Comparison of ENCODE assay signal across 16 cellular contexts in genomic region chr12:118017926-118018325, GRCh38. TPM values are rescaled to one million over a fixed set of nuclear protein-coding genes. Genes with fewer than 3 reads are reported as not detected.
DNase-seq lines count a peak whose midpoint lies in the region; ATAC-seq, FAIRE-seq and TF ChIP-seq lines count a peak whose summit lies in the region.
"Had no signal": no experiment of that assay in that cellular context is flagged by ENCODE, and none has a peak within 500 bp of the region (broad histone marks: within the 10 kb centered on the region; RNA-seq: fewer than 3 reads in every experiment).

No MANE protein-coding gene starts in this region.

- POLR2A ChIA-PET in HCT116 (lab: Charles Lee), result interaction anchor here (0.8 to 1.9 kb wide), 2 partner anchors 17 to 31 kb away, joined by 4 to 8 read pairs; no protein-coding TSS in a partner anchor
- POLR2A ChIA-PET in activated CD4-positive, alpha-beta memory T cell treated with anti-CD3 and anti-CD28 coated beads, Interleukin-2, amount 10 ng/mL, durations not matched to agents 7 days and 5 days (lab: Charles Lee), result interaction anchor here (1.1 to 2.4 kb wide), 6 partner anchors 11 to 119 kb away, joined by 3 to 40 read pairs (median 9); partner anchors contain the start of genes PEBP1 and WSB2

- no peak for TF ChIP-seq CTCF in HCT116 (IDR thresholded peaks at IDR 0.05 in 2 of 3, conservative IDR thresholded peaks at IDR 0.05 in 1 of 3; ENCODE audit: borderline replicate concordance in 1 of 3, insufficient read depth in 1 of 3, low read depth in 2 of 3, low read length in 2 of 3)

- H3K27me3 Mint-ChIP-seq in CD4-positive, CD25-positive, alpha-beta regulatory T cell, result peaks cover 5% of the 10 kb centered on the region
- H3K27me3 Mint-ChIP-seq in activated CD4-positive, alpha-beta memory T cell treated with anti-CD3 and anti-CD28 coated beads, Interleukin-2, amount 10 ng/mL, durations not matched to agents 7 days and 5 days, result peaks cover 4% of the 10 kb centered on the region
- no peaks in the 10 kb centered on the region for H3K27me3 Mint-ChIP-seq in memory B cell

- H4K20me1 ChIP-seq in HCT116 (ENCODE audit: insufficient read depth), result no peaks in the 10 kb centered on the region

- peaks cover 29% of the 10 kb centered on the region for H3K36me3 ChIP-seq in CD4-positive, CD25-positive, alpha-beta regulatory T cell (ENCODE audit: control insufficient read depth, insufficient read depth, low read length)
- peaks cover 28 to 47% of the 10 kb centered on the region in 2 experiments; a peak in 3 of 4 replicates for H3K36me3 ChIP-seq in HCT116 (ENCODE audit: control insufficient read depth in 1 of 2, insufficient read depth in 2 of 2, low read length in 2 of 2)

- H2AFZ ChIP-seq in HCT116 (ENCODE audit: low read depth, low read length, poor library complexity, severe bottlenecking), result no peak overlapping the region

- H3K36me3 Mint-ChIP-seq in CD4-positive, CD25-positive, alpha-beta regulatory T cell, result peaks cover 18% of the 10 kb centered on the region
- H3K36me3 Mint-ChIP-seq in activated CD4-positive, alpha-beta memory T cell treated with anti-CD3 and anti-CD28 coated beads, Interleukin-2, amount 10 ng/mL, durations not matched to agents 7 days and 5 days (ENCODE audit: low read depth), result peaks cover 47% of the 10 kb centered on the region
- peaks cover 18% of the 10 kb centered on the region for H3K36me3 Mint-ChIP-seq in memory B cell

- peaks cover 50% of the 10 kb centered on the region for H3K79me2 ChIP-seq in HCT116 (ENCODE audit: insufficient read depth, low read length)

- TF ChIP-seq POLR2A in HCT116 (IDR thresholded peaks at IDR 0.05; ENCODE audit: borderline replicate concordance, extremely low read depth, insufficient read depth, insufficient read length), result no peak

- no peaks in the 10 kb centered on the region for H3K9me2 ChIP-seq in HCT116 (ENCODE audit: insufficient read depth)

- H3K4me3 Mint-ChIP-seq in CD4-positive, CD25-positive, alpha-beta regulatory T cell, result peak overlapping the region; percentile 27 to 90 (median 68)
- H3K4me3 Mint-ChIP-seq in activated CD4-positive, alpha-beta memory T cell treated with anti-CD3 and anti-CD28 coated beads, Interleukin-2, amount 10 ng/mL, durations not matched to agents 7 days and 5 days, result peak overlapping the region; percentile 74
- peak overlapping the region; percentile 77 for H3K4me3 Mint-ChIP-seq in memory B cell

- no peaks in the 10 kb centered on the region for H3K27me3 ChIP-seq in CD4-positive, CD25-positive, alpha-beta regulatory T cell (ENCODE audit: control insufficient read depth, insufficient read depth, low read length)
- H3K27me3 ChIP-seq in HCT116 (ENCODE audit: insufficient read depth, low read length), result no peaks in the 10 kb centered on the region
- H3K27me3 ChIP-seq: body of pancreas, esophagus squamous epithelium had no signal

- peak overlapping the region; percentile 90 for H3K9ac ChIP-seq in HCT116 (ENCODE audit: low read length)

- peak overlapping the region; percentile 86 for H3K4me2 ChIP-seq in HCT116 (ENCODE audit: low read length)

- no peak for DNase-seq in CD4-positive, CD25-positive, alpha-beta regulatory T cell
- no peak for DNase-seq in HCT116 (ENCODE audit: low read depth, low spot score)
- no peak for DNase-seq in activated CD4-positive, alpha-beta memory T cell treated with anti-CD3 and anti-CD28 coated beads, Interleukin-2, amount 10 ng/mL, durations not matched to agents 7 days and 5 days
- DNase-seq in memory B cell (ENCODE audit: low spot score in 2 of 2), result no peak
- DNase-seq in RCC 7860 (ENCODE audit: low spot score), result no peak
- DNase-seq in occipital lobe (lab: John Stamatoyannopoulos, UW), result no peak
- DNase-seq: activated CD4-positive, alpha-beta T cell treated with anti-CD3 and anti-CD28 coated beads, Interleukin-2, amount 50 U/mL, for 1 hour; body of pancreas; DMS79; esophagus squamous epithelium; HCEC 1CT; kidney; NCI-H2081; posterior cingulate gyrus had no signal

- no peak for TF ChIP-seq RAD21 in HCT116 (IDR thresholded peaks at IDR 0.05; ENCODE audit: low read depth)

- H3K9me3 Mint-ChIP-seq in CD4-positive, CD25-positive, alpha-beta regulatory T cell, result peaks cover 0 to 2% (median 0%) of the 10 kb centered on the region in 7 donors
- H3K9me3 Mint-ChIP-seq in activated CD4-positive, alpha-beta memory T cell treated with anti-CD3 and anti-CD28 coated beads, Interleukin-2, amount 10 ng/mL, durations not matched to agents 7 days and 5 days, result no peaks in the 10 kb centered on the region
- no peaks in the 10 kb centered on the region for H3K9me3 Mint-ChIP-seq in memory B cell

- H3K4me3 ChIP-seq in CD4-positive, CD25-positive, alpha-beta regulatory T cell (ENCODE audit: low read depth, low read length), result peak overlapping the region; percentile 85
- H3K4me3 ChIP-seq in HCT116 (replicated peaks in 1 of 2; ENCODE audit: low read depth in 1 of 2, low read length in 2 of 2), result peak overlapping the region; percentile 68 to 86

- no peaks in the 10 kb centered on the region for H3K9me3 ChIP-seq in CD4-positive, CD25-positive, alpha-beta regulatory T cell (ENCODE audit: control insufficient read depth in 2 of 2, low read length in 2 of 2)
- no peaks in the 10 kb centered on the region for H3K9me3 ChIP-seq in HCT116 (ENCODE audit: control insufficient read depth in 1 of 2, insufficient read depth in 1 of 2, low read depth in 1 of 2, low read length in 2 of 2)
- H3K9me3 ChIP-seq: body of pancreas, esophagus squamous epithelium had no signal

- ATAC-seq in CD4-positive, CD25-positive, alpha-beta regulatory T cell (ENCODE audit: low read depth in 2 of 2), result no peak
- ATAC-seq in HCT116 (no peak), memory B cell (ENCODE audit: low read depth) (no peak), GM21423 (IDR thresholded peaks at IDR 0.05; ENCODE audit: unreplicated experiment) (no peak), HG02610 (IDR thresholded peaks at IDR 0.05; ENCODE audit: unreplicated experiment) (no peak)
- ATAC-seq: body of pancreas had no signal

- intact Hi-C loops in HCT116 (cut with micrococcal nuclease), result loop anchor here (2.0 kb wide), 1 partner anchor 31 kb away; no protein-coding TSS in a partner anchor

- no peak for FAIRE-seq in RCC 7860 (lab: Jason Lieb, UNC)
- FAIRE-seq: kidney had no signal

- CTCF ChIA-PET in HCT116 (lab: Charles Lee), result no interaction called here
- CTCF ChIA-PET in activated CD4-positive, alpha-beta memory T cell treated with anti-CD3 and anti-CD28 coated beads, Interleukin-2, amount 10 ng/mL, durations not matched to agents 7 days and 5 days (lab: Charles Lee), result interaction anchor here (1.2 to 3.0 kb wide), 3 partner anchors 37 to 359 kb away, joined by 4 to 14 read pairs (median 11); partner anchors contain the start of gene SUDS3

- H3K27ac Mint-ChIP-seq in CD4-positive, CD25-positive, alpha-beta regulatory T cell, result peak overlapping the region in 2 of 3 donors; percentile 3 to 39
- H3K27ac Mint-ChIP-seq in activated CD4-positive, alpha-beta memory T cell treated with anti-CD3 and anti-CD28 coated beads, Interleukin-2, amount 10 ng/mL, durations not matched to agents 7 days and 5 days, result peak overlapping the region; percentile 26
- no peak overlapping the region for H3K27ac Mint-ChIP-seq in memory B cell

- RAD21 ChIA-PET in HCT116 (lab: Charles Lee; ENCODE audit: low non-redundant PET in 1 of 2, low total read pairs in 2 of 2, uncharacterized antibody in 2 of 2, unreplicated experiment in 2 of 2), result no interaction called here

- no TSS peak for BruUV-seq in HCT116 (replicated peaks; lab: Mats Ljungman, UMichigan)

- H3K4me1 Mint-ChIP-seq in CD4-positive, CD25-positive, alpha-beta regulatory T cell, result peaks cover 10 to 26% (median 16%) of the 10 kb centered on the region in 4 donors
- H3K4me1 Mint-ChIP-seq in activated CD4-positive, alpha-beta memory T cell treated with anti-CD3 and anti-CD28 coated beads, Interleukin-2, amount 10 ng/mL, durations not matched to agents 7 days and 5 days, result peaks cover 33% of the 10 kb centered on the region
- peaks cover 11% of the 10 kb centered on the region for H3K4me1 Mint-ChIP-seq in memory B cell

- H3K4me1 ChIP-seq in CD4-positive, CD25-positive, alpha-beta regulatory T cell (ENCODE audit: control insufficient read depth, insufficient read depth, low read length, poor library complexity, severe bottlenecking), result peaks cover 10% of the 10 kb centered on the region
- peaks cover 11 to 24% of the 10 kb centered on the region in 2 experiments; a peak in 3 of 4 replicates for H3K4me1 ChIP-seq in HCT116 (ENCODE audit: control insufficient read depth in 1 of 2, insufficient read depth in 2 of 2, low read length in 2 of 2)

- H3K27ac ChIP-seq in CD4-positive, CD25-positive, alpha-beta regulatory T cell (ENCODE audit: insufficient read depth, low read length, poor library complexity, severe bottlenecking), result no peak overlapping the region
- H3K27ac ChIP-seq in HCT116 (ENCODE audit: low read depth, low read length), result no peak overlapping the region
- H3K27ac ChIP-seq: body of pancreas had no signal

TF ChIP-seq in HCT116, 20 proteins besides CTCF, POLR2A, EP300 and RAD21 (continues in another document):
- TF ChIP-seq JUND (IDR thresholded peaks at IDR 0.05) (no peak), SRF (IDR thresholded peaks at IDR 0.05; ENCODE audit: low read depth) (no peak), ELF1 (IDR thresholded peaks at IDR 0.05; ENCODE audit: borderline replicate concordance, low read depth) (no peak)
- TF ChIP-seq, protein P1, sequence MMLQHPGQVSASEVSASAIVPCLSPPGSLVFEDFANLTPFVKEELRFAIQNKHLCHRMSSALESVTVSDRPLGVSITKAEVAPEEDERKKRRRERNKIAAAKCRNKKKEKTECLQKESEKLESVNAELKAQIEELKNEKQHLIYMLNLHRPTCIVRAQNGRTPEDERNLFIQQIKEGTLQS (IDR thresholded peaks at IDR 0.05), result no peak

RNA-seq across cellular contexts. Expression of gene RFC5, which starts 1.4 kb away (rescaled TPM):
- 12.0 TPM for total RNA-seq in CD4-positive, CD25-positive, alpha-beta regulatory T cell
- 10 to 100 TPM; 19.2 to 21.1 (median 20.1) TPM for polyA plus RNA-seq in CD4-positive, CD25-positive, alpha-beta regulatory T cell
- 78.6 TPM for total RNA-seq in HCT116 (2021; ENCODE audit: unreplicated experiment)
- polyA plus RNA-seq in HCT116 (2012), result 36.8 and 55.1 TPM in 2 replicates
- total RNA-seq in activated CD4-positive, alpha-beta memory T cell treated with anti-CD3 and anti-CD28 coated beads, Interleukin-2, amount 10 ng/mL, durations not matched to agents 7 days and 5 days, result 10 to 100 TPM; 39.7 to 41.0 TPM
- total RNA-seq in occipital lobe, result 25.7 TPM

RNA-seq across cellular contexts. Expression of gene WSB2, which starts 43.1 kb away (rescaled TPM):
- total RNA-seq in CD4-positive, CD25-positive, alpha-beta regulatory T cell, result 30.8 TPM
- 10 to 100 TPM; 16.0 to 26.2 (median 22.2) TPM for polyA plus RNA-seq in CD4-positive, CD25-positive, alpha-beta regulatory T cell
- total RNA-seq in HCT116 (2021; ENCODE audit: unreplicated experiment) (97.0 TPM), occipital lobe (415 TPM)
- 54.9 and 72.2 TPM in 2 replicates for polyA plus RNA-seq in HCT116 (2012)
- 10 to 100 TPM; 49.6 to 53.9 TPM for total RNA-seq in activated CD4-positive, alpha-beta memory T cell treated with anti-CD3 and anti-CD28 coated beads, Interleukin-2, amount 10 ng/mL, durations not matched to agents 7 days and 5 days

RNA-seq across cellular contexts. Expression of gene KSR2, which starts 49.1 kb away (rescaled TPM):
- total RNA-seq in CD4-positive, CD25-positive, alpha-beta regulatory T cell, result 0.20 TPM
- not detected for polyA plus RNA-seq in CD4-positive, CD25-positive, alpha-beta regulatory T cell
- total RNA-seq in HCT116 (2021; ENCODE audit: unreplicated experiment) (10.1 TPM), occipital lobe (0.78 TPM)
- 1.6 and 2.7 TPM in 2 replicates for polyA plus RNA-seq in HCT116 (2012)
- not detected for total RNA-seq in activated CD4-positive, alpha-beta memory T cell treated with anti-CD3 and anti-CD28 coated beads, Interleukin-2, amount 10 ng/mL, durations not matched to agents 7 days and 5 days
